8 cellular contexts compared by ENCODE assay signal in genomic region chr20:49630396-49630951, GRCh38.
DNase-seq lines count a peak whose midpoint lies in the region; ATAC-seq, FAIRE-seq and TF ChIP-seq lines count a peak whose summit lies in the region.

No MANE protein-coding gene starts in this region.

- peaks cover 61% of the 10 kb centered on the region for H3K4me1 ChIP-seq in GM12878 (ENCODE audit: control insufficient read depth, insufficient read depth, low read length)
- no peaks in the 10 kb centered on the region for H3K4me1 ChIP-seq in foreskin keratinocyte

- peaks cover 3% of the 10 kb centered on the region; the same call in 2 of the 3 replicates for H3K9me3 ChIP-seq in GM12878 (replicated peaks; ENCODE audit: control insufficient read depth, insufficient read depth, low read length)

- WGBS in GM12878 (ENCODE audit: insufficient coverage, insufficient replicate concordance, low lambda C conversion rate, missing lambda C conversion rate), result 7% methylated on average over 10 of the region's 10 CpGs

- TF ChIP-seq EP300 in GM12878 (IDR thresholded peaks at IDR 0.05; ENCODE audit: borderline replicate concordance in 1 of 2, control insufficient read depth in 1 of 2, low read depth in 2 of 2, low read length in 2 of 2), result peak in 1 of 2 experiments; percentile 84; a peak in 1 of 4 replicates

- TF ChIP-seq CTCF in CD14-positive monocyte (IDR thresholded peaks at IDR 0.05) (no peak), GM12878 (IDR thresholded peaks at IDR 0.05 in 2 of 3, conservative IDR thresholded peaks at IDR 0.05 in 1 of 3; ENCODE audit: control insufficient read depth in 2 of 3, extremely low read depth in 1 of 3, insufficient read depth in 1 of 3, low read depth in 3 of 3, low read length in 3 of 3) (no peak), foreskin keratinocyte (conservative IDR thresholded peaks at IDR 0.05) (no peak)
- TF ChIP-seq CTCF in activated CD8-positive, alpha-beta T cell treated with anti-CD3 and anti-CD28 coated beads for 36 hours (IDR thresholded peaks at IDR 0.05), result no peak

- H3K27me3 Mint-ChIP-seq in CD14-positive monocyte (ENCODE audit: low read depth in 3 of 3), result no peaks in the 10 kb centered on the region
- peaks cover 3% of the 10 kb centered on the region for H3K27me3 Mint-ChIP-seq in activated CD8-positive, alpha-beta T cell treated with anti-CD3 and anti-CD28 coated beads for 36 hours
- H3K27me3 Mint-ChIP-seq in activated CD8-positive, alpha-beta T cell treated with anti-CD3 and anti-CD28 coated beads, Interleukin-2, amount 10 ng/mL, durations not matched to agents 7 days and 5 days (ENCODE audit: low read depth), result peaks cover 4% of the 10 kb centered on the region

- no peaks in the 10 kb centered on the region for H3K27me3 ChIP-seq in GM12878 (replicated peaks in 1 of 2; ENCODE audit: control insufficient read depth in 2 of 2, insufficient read depth in 2 of 2, low read length in 1 of 2)
- peaks cover 10% of the 10 kb centered on the region for H3K27me3 ChIP-seq in foreskin keratinocyte

- peak overlapping the region; percentile 77 for H3K27ac ChIP-seq in GM12878 (ENCODE audit: control insufficient read depth, insufficient read depth)
- H3K27ac ChIP-seq in foreskin keratinocyte, result no peak overlapping the region

- H3K4me2 ChIP-seq in GM12878 (ENCODE audit: control insufficient read depth, insufficient read depth), result peak overlapping the region; percentile 49

- RAD21 ChIA-PET in GM12878 (lab: Charles Lee; ENCODE audit: unreplicated experiment), result interaction anchor here (0.7 to 3.0 kb wide), 29 partner anchors 8 to 218 kb away, joined by 3 to 53 read pairs (median 5); partner anchors contain the start of gene SLC9A8

- intact Hi-C loops in CD14-positive monocyte (cut with micrococcal nuclease) (no loop called here), GM12878 (cut with micrococcal nuclease; ENCODE audit: unreplicated experiment) (loop anchor here (1.0 to 5.0 kb wide), 2 partner anchors 45 to 77 kb away; no protein-coding TSS in a partner anchor)
- intact Hi-C loops in activated CD8-positive, alpha-beta T cell treated with anti-CD3 and anti-CD28 coated beads for 36 hours (cut with micrococcal nuclease), result no loop called here

- CTCF ChIA-PET in GM12878 (lab: Yijun Ruan, JAX), result interaction anchor here (0.6 to 2.2 kb wide), 20 partner anchors 9 to 216 kb away, joined by 3 to 22 read pairs (median 4); no protein-coding TSS in a partner anchor
- CTCF ChIA-PET in activated CD8-positive, alpha-beta T cell treated with anti-CD3 and anti-CD28 coated beads for 36 hours (lab: Charles Lee), result interaction anchor here (0.7 to 4.7 kb wide), 4 partner anchors 95 to 264 kb away, joined by 3 to 19 read pairs (median 3); no protein-coding TSS in a partner anchor
- CTCF ChIA-PET in activated CD8-positive, alpha-beta T cell treated with anti-CD3 and anti-CD28 coated beads, Interleukin-2, amount 10 ng/mL, durations not matched to agents 7 days and 5 days (lab: Charles Lee), result interaction anchor here (3.1 kb wide), 1 partner anchor 20 kb away, joined by 9 read pairs; no protein-coding TSS in a partner anchor

- no peak overlapping the region for H2AFZ ChIP-seq in GM12878 (ENCODE audit: control insufficient read depth, low read depth, low read length)

- peak; percentile 64 for TF ChIP-seq POLR2A in GM12878 (IDR thresholded peaks at IDR 0.05; ENCODE audit: low read depth, low read length)

- FAIRE-seq in GM12878 (lab: Jason Lieb, UNC), result peak; percentile 35

- H3K4me3 Mint-ChIP-seq in CD14-positive monocyte, result no peak overlapping the region
- no peak overlapping the region for H3K4me3 Mint-ChIP-seq in activated CD8-positive, alpha-beta T cell treated with anti-CD3 and anti-CD28 coated beads for 36 hours
- H3K4me3 Mint-ChIP-seq in activated CD8-positive, alpha-beta T cell treated with anti-CD3 and anti-CD28 coated beads, Interleukin-2, amount 10 ng/mL, durations not matched to agents 7 days and 5 days, result no peak overlapping the region

- ATAC-seq in GM19397 (IDR thresholded peaks at IDR 0.05; ENCODE audit: unreplicated experiment), result peak; percentile 70
- peak; percentile 71 for ATAC-seq in HG03045 (IDR thresholded peaks at IDR 0.05; ENCODE audit: unreplicated experiment)
- peak; percentile 83 for ATAC-seq in GM12878
- no peak for ATAC-seq in activated CD8-positive, alpha-beta T cell treated with anti-CD3 and anti-CD28 coated beads for 36 hours
- no peak for ATAC-seq in activated CD8-positive, alpha-beta T cell treated with anti-CD3 and anti-CD28 coated beads, Interleukin-2, amount 10 ng/mL, durations not matched to agents 7 days and 5 days
- ATAC-seq in foreskin keratinocyte, result no peak

- H3K36me3 Mint-ChIP-seq in CD14-positive monocyte, result peaks cover 36 to 38% of the 10 kb centered on the region in 2 donors
- H3K36me3 Mint-ChIP-seq in activated CD8-positive, alpha-beta T cell treated with anti-CD3 and anti-CD28 coated beads for 36 hours (ENCODE audit: low read depth), result peaks cover 13% of the 10 kb centered on the region
- peaks cover 9% of the 10 kb centered on the region for H3K36me3 Mint-ChIP-seq in activated CD8-positive, alpha-beta T cell treated with anti-CD3 and anti-CD28 coated beads, Interleukin-2, amount 10 ng/mL, durations not matched to agents 7 days and 5 days (ENCODE audit: low read depth)

- H3K27ac Mint-ChIP-seq in CD14-positive monocyte, result peak overlapping the region in 4 of 7 donors; percentile 6 to 71 (median 24)
- no peak overlapping the region for H3K27ac Mint-ChIP-seq in activated CD8-positive, alpha-beta T cell treated with anti-CD3 and anti-CD28 coated beads for 36 hours
- no peak overlapping the region for H3K27ac Mint-ChIP-seq in activated CD8-positive, alpha-beta T cell treated with anti-CD3 and anti-CD28 coated beads, Interleukin-2, amount 10 ng/mL, durations not matched to agents 7 days and 5 days

- no peaks in the 10 kb centered on the region for H4K20me1 ChIP-seq in GM12878 (ENCODE audit: control insufficient read depth, insufficient read depth)

- peaks cover 7% of the 10 kb centered on the region for H3K4me1 Mint-ChIP-seq in CD14-positive monocyte
- H3K4me1 Mint-ChIP-seq in activated CD8-positive, alpha-beta T cell treated with anti-CD3 and anti-CD28 coated beads for 36 hours (ENCODE audit: low read depth), result peaks cover 2% of the 10 kb centered on the region
- peaks cover 13% of the 10 kb centered on the region for H3K4me1 Mint-ChIP-seq in activated CD8-positive, alpha-beta T cell treated with anti-CD3 and anti-CD28 coated beads, Interleukin-2, amount 10 ng/mL, durations not matched to agents 7 days and 5 days (ENCODE audit: low read depth)

- no TSS peak for BruUV-seq in GM12878 (replicated peaks; lab: Mats Ljungman, UMichigan)

- DNase-seq in CD14-positive monocyte (ENCODE audit: low spot score) (no peak), GM12878 (ENCODE audit: low read depth, low spot score) (peak; percentile 91), NOMO-1 treated with DMSO at 0.1 percent for 48 hours (lab: John Stamatoyannopoulos, UW; ENCODE audit: unreplicated experiment) (no peak), foreskin keratinocyte (no peak)
- no peak for DNase-seq in activated CD8-positive, alpha-beta T cell treated with anti-CD3 and anti-CD28 coated beads for 36 hours
- no peak for DNase-seq in activated CD8-positive, alpha-beta T cell treated with anti-CD3 and anti-CD28 coated beads, Interleukin-2, amount 10 ng/mL, durations not matched to agents 7 days and 5 days

- H3K36me3 ChIP-seq in GM12878 (ENCODE audit: control insufficient read depth in 2 of 2, insufficient read depth in 2 of 2, low read length in 1 of 2), result peaks cover 3 to 4% of the 10 kb centered on the region in 2 experiments; a peak in 2 of 4 replicates

- 0 out of 2 replicates have a peak overlapping the region, but pooled peaks have one; percentile 20 for H3K4me3 ChIP-seq in GM12878

- POLR2A ChIA-PET in GM12878 (lab: Charles Lee), result interaction anchor here (0.8 to 2.6 kb wide), 16 partner anchors 9 to 193 kb away, joined by 3 to 15 read pairs (median 4); no protein-coding TSS in a partner anchor
- POLR2A ChIA-PET in activated CD8-positive, alpha-beta T cell treated with anti-CD3 and anti-CD28 coated beads for 36 hours (lab: Charles Lee), result interaction anchor here (0.7 to 1.2 kb wide), 2 partner anchors 15 to 17 kb away, joined by 3 to 4 read pairs; no protein-coding TSS in a partner anchor
- POLR2A ChIA-PET in activated CD8-positive, alpha-beta T cell treated with anti-CD3 and anti-CD28 coated beads, Interleukin-2, amount 10 ng/mL, durations not matched to agents 7 days and 5 days (lab: Charles Lee), result interaction anchor here (0.9 kb wide), 1 partner anchor 9 kb away, joined by 3 read pairs; no protein-coding TSS in a partner anchor

- no peak for TF ChIP-seq RAD21 in GM12878 (IDR thresholded peaks at IDR 0.05; ENCODE audit: insufficient read depth, low read depth, low read length)

- peak overlapping the region; percentile 8; the same call in 1 of the 2 replicates for H3K9ac ChIP-seq in GM12878 (ENCODE audit: control insufficient read depth, insufficient read depth, low read length)

- in situ Hi-C loops in GM12878 (cut with MboI), result no loop called here

- H3K9me3 Mint-ChIP-seq in CD14-positive monocyte, result peaks cover 0 to 9% (median 3%) of the 10 kb centered on the region in 7 donors
- H3K9me3 Mint-ChIP-seq in activated CD8-positive, alpha-beta T cell treated with anti-CD3 and anti-CD28 coated beads for 36 hours, result peaks cover 2% of the 10 kb centered on the region
- no peaks in the 10 kb centered on the region for H3K9me3 Mint-ChIP-seq in activated CD8-positive, alpha-beta T cell treated with anti-CD3 and anti-CD28 coated beads, Interleukin-2, amount 10 ng/mL, durations not matched to agents 7 days and 5 days (ENCODE audit: insufficient read depth)

- SMC1A ChIA-PET in GM12878 (lab: Charles Lee; ENCODE audit: uncharacterized antibody, unreplicated experiment), result interaction anchor here (0.6 to 11.1 kb wide), 33 partner anchors 9 to 219 kb away, joined by 3 to 110 read pairs (median 4); partner anchors contain the start of gene B4GALT5

- no peaks in the 10 kb centered on the region for H3K79me2 ChIP-seq in GM12878 (ENCODE audit: control insufficient read depth, insufficient read depth, low read length)

TF ChIP-seq in GM12878, 131 proteins besides CTCF, POLR2A, EP300 and RAD21 (continues in another document):
- TF ChIP-seq TARDBP (IDR thresholded peaks at IDR 0.05; ENCODE audit: borderline replicate concordance), result no peak
- no peak for TF ChIP-seq CBX3 (IDR thresholded peaks at IDR 0.05; ENCODE audit: borderline replicate concordance, low read depth)
- peak; percentile 42; the same call in 1 of the 2 replicates for TF ChIP-seq GATAD2B (conservative IDR thresholded peaks at IDR 0.05; ENCODE audit: low read depth)
- no peak for TF ChIP-seq RFX5 (IDR thresholded peaks at IDR 0.05; ENCODE audit: low read depth, low read length)
- TF ChIP-seq CHD4 (IDR thresholded peaks at IDR 0.05), result no peak
- TF ChIP-seq KLF5 (IDR thresholded peaks at IDR 0.05; ENCODE audit: partially characterized antibody), result peak; percentile 96

Comparison
In these comparisons a context has a peak if more than half of its experiments do, and no peak if none do; other contexts are left out.
1. H3K27ac Mint-ChIP-seq: peak in CD14-positive monocyte (4 of 7); none in activated CD8-positive, alpha-beta T cell treated with anti-CD3 and anti-CD28 coated beads for 36 hours (single experiment) and activated CD8-positive, alpha-beta T cell treated with anti-CD3 and anti-CD28 coated beads, Interleukin-2, amount 10 ng/mL, durations not matched to agents 7 days and 5 days (single experiment).
2. ATAC-seq: peak in GM19397 (single experiment), HG03045 (single experiment) and GM12878 (single experiment); none in activated CD8-positive, alpha-beta T cell treated with anti-CD3 and anti-CD28 coated beads for 36 hours (single experiment), activated CD8-positive, alpha-beta T cell treated with anti-CD3 and anti-CD28 coated beads, Interleukin-2, amount 10 ng/mL, durations not matched to agents 7 days and 5 days (single experiment) and foreskin keratinocyte (single experiment).